In the genomic region with DNA sequence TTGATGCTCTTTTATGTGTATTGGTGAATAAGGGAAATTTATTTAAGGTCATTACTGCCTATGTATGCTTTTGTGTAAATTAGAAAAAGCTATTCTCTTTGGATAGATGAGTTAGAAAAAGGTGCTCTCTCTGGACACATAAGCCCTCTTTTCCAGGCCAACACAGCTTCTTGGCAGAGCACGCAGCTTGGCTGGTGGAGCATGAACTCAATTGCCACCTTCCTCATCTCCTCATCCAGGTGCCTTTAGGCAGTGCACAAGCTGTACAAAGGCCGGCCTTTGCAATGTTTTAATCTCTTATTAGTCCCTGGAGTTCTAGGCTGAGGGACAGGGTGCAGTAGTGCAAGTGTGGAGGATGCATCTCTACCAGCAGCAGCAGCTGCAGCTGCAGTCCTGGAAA, we compare ENCODE assay signal across 22 cellular contexts.
"Had no signal": no experiment of that assay in that cellular context is flagged by ENCODE, and none has a peak within 500 bp of the region (broad histone marks: within the 10 kb centered on the region; RNA-seq: fewer than 3 reads in every experiment).

No MANE protein-coding gene starts in this region.

- H3K36me3 ChIP-seq: lower lobe of right lung, stomach, suprapubic skin, tibial nerve had no signal

- H3K9me3 ChIP-seq: lower lobe of right lung, stomach, suprapubic skin, tibial nerve had no signal

- FAIRE-seq: colon, TTC549 had no signal

- H3K27me3 ChIP-seq: dorsolateral prefrontal cortex, stomach, suprapubic skin, tibial nerve had no signal

- H3K4me3 ChIP-seq: lower lobe of right lung, stomach, suprapubic skin, tibial nerve had no signal

- H3K27ac ChIP-seq: lower lobe of right lung, stomach, suprapubic skin, tibial nerve had no signal

- DNase-seq: activated CD4-positive, alpha-beta memory T cell treated with anti-CD3 and anti-CD28 coated beads for 36 hours; activated CD4-positive, alpha-beta T cell treated with anti-CD3 and anti-CD28 coated beads, Interleukin-2, amount 10 ng/mL, durations not matched to agents 24 days and 14 days; activated CD4-positive, CD25-positive, alpha-beta regulatory T cell treated with anti-CD3 and anti-CD28 coated beads, Interleukin-2, amount 50 U/mL, for 72 hours; activated CD8-positive, alpha-beta memory T cell treated with anti-CD3 and anti-CD28 coated beads, Interleukin-2, amount 50 U/mL, for 4 hours; activated gamma-delta T cell treated with Interleukin-2 at 50 U/mL for 16 hours; activated naive CD4-positive, alpha-beta T cell treated with anti-CD3 and anti-CD28 coated beads, Interleukin-2, amount 50 U/mL, for 16 hours; activated T-cell treated with anti-CD3 and anti-CD28 coated beads, Interleukin-2, amount 50 U/mL, for 1 hour; amniotic stem cell; central memory CD4-positive, alpha-beta T cell; effector memory CD4-positive, alpha-beta T cell; lower lobe of right lung; natural killer cell; stimulated activated CD4-positive, alpha-beta T cell treated with anti-CD3 and anti-CD28 coated beads, Interleukin-15, amount 100 ng/mL, for 24 hours; stimulated activated CD4-positive, alpha-beta T cell treated with anti-CD3 and anti-CD28 coated beads, Interleukin-2, amount 100 ng/mL, for 24 hours; stimulated activated naive B cell treated with anti-CD40 and anti-IgM and Interleukin-4, amounts not matched to agents 10 μg/mL and 1 μg/mL and 100 μg/mL, for 72 hours; stomach; T-helper 9 cell had no signal

- ATAC-seq: natural killer cell had no signal
